Comparison of ENCODE assay signal across 27 cellular contexts in genomic region chrX:150038356-150038755, GRCh38.
DNase-seq lines count a peak whose midpoint lies in the region; ATAC-seq, FAIRE-seq and TF ChIP-seq lines count a peak whose summit lies in the region.
"Had no signal": no experiment of that assay in that cellular context is flagged by ENCODE, and none has a peak within 500 bp of the region (broad histone marks: within the 10 kb centered on the region; RNA-seq: fewer than 3 reads in every experiment).

No MANE protein-coding gene starts in this region.

- H3K79me1 ChIP-seq in IMR-90 (ENCODE audit: low read depth in 1 of 2, low read length in 2 of 2) (no peaks in the 10 kb centered on the region), mesendoderm (ENCODE audit: low read length) (no peaks in the 10 kb centered on the region)

- H4K20me1 ChIP-seq in IMR-90 (ENCODE audit: insufficient read depth, low read length) = no peaks in the 10 kb centered on the region
- H4K20me1 ChIP-seq in SK-N-SH (ENCODE audit: insufficient read depth) = no peaks in the 10 kb centered on the region
- no peaks in the 10 kb centered on the region for H4K20me1 ChIP-seq in HepG2 (ENCODE audit: insufficient read depth, low read length)
- H4K20me1 ChIP-seq: BLaER1 treated with 17β-estradiol and CSF1 and Interleukin-3, amounts not matched to agents 10 nM and 100 nM had no signal

- no TSS peak for BruUV-seq in IMR-90 (replicated peaks; lab: Mats Ljungman, UMichigan)
- no TSS peak for BruUV-seq in HepG2 (replicated peaks; lab: Mats Ljungman, UMichigan)

- TF ChIP-seq RAD21 in IMR-90 (IDR thresholded peaks at IDR 0.05; ENCODE audit: low read length) (no peak), SK-N-SH (IDR thresholded peaks at IDR 0.05; ENCODE audit: low read length) (no peak), HepG2 (CRISPR knock-in tag; IDR thresholded peaks at IDR 0.05) (no peak)

- peak overlapping the region; percentile 54; the same call in 1 of the 2 replicates for H4K91ac ChIP-seq in IMR-90 (ENCODE audit: insufficient read depth, low read depth, low read length)

- H3K36me3 ChIP-seq in ACC112 (ENCODE audit: insufficient read depth, low read length) = no peaks in the 10 kb centered on the region
- no peaks in the 10 kb centered on the region for H3K36me3 ChIP-seq in IMR-90 (ENCODE audit: control insufficient read depth, insufficient read depth, low read length)
- no peaks in the 10 kb centered on the region for H3K36me3 ChIP-seq in SK-N-SH (replicated peaks in 1 of 2; ENCODE audit: control insufficient read depth in 1 of 2, insufficient read depth in 2 of 2, low read length in 1 of 2)
- H3K36me3 ChIP-seq in mesendoderm (ENCODE audit: control insufficient read depth, insufficient read depth, low read length) = no peaks in the 10 kb centered on the region
- H3K36me3 ChIP-seq in HepG2 (replicated peaks in 1 of 2; ENCODE audit: control insufficient read depth in 1 of 2, insufficient read depth in 2 of 2, low read length in 2 of 2) = no peaks in the 10 kb centered on the region
- no peaks in the 10 kb centered on the region for H3K36me3 ChIP-seq in transverse colon
- H3K36me3 ChIP-seq: BLaER1 treated with 17β-estradiol and CSF1 and Interleukin-3, amounts not matched to agents 10 nM and 100 nM; breast epithelium; stomach; tibial artery had no signal

- intact Hi-C loops in IMR-90 (cut with micrococcal nuclease) (loop anchor here (5.0 kb wide), 2 partner anchors 164 to 324 kb away; partner anchors contain the start of gene MAMLD1), HepG2 (cut with micrococcal nuclease; ENCODE audit: unreplicated experiment) (no loop called here), transverse colon (cut with DNase I; ENCODE audit: low total_unique reads) (no loop called here)

- no peak overlapping the region for H3K9ac ChIP-seq in IMR-90 (ENCODE audit: low read depth, low read length)
- H3K9ac ChIP-seq in SK-N-SH = no peak overlapping the region
- no peak overlapping the region for H3K9ac ChIP-seq in mesendoderm (ENCODE audit: low read length)
- no peak overlapping the region for H3K9ac ChIP-seq in HepG2 (ENCODE audit: insufficient read depth, low read depth, low read length)
- H3K9ac ChIP-seq: BLaER1 treated with 17β-estradiol and CSF1 and Interleukin-3, amounts not matched to agents 10 nM and 100 nM had no signal

- peak overlapping the region; percentile 85; the same call in 1 of the 2 replicates for H2BK20ac ChIP-seq in IMR-90 (ENCODE audit: low read depth, low read length)

- H2AFZ ChIP-seq in ACC112 (ENCODE audit: low read length, unreplicated experiment) = no peak overlapping the region
- no peak overlapping the region for H2AFZ ChIP-seq in IMR-90 (replicated peaks; ENCODE audit: low read length, poor library complexity)
- no peak overlapping the region for H2AFZ ChIP-seq in SK-N-SH (ENCODE audit: low read depth)
- H2AFZ ChIP-seq in HepG2 (ENCODE audit: low read length) = no peak overlapping the region

- H4K5ac ChIP-seq in IMR-90 (ENCODE audit: low read depth, low read length) = no peak overlapping the region
- no peak overlapping the region for H4K5ac ChIP-seq in mesendoderm (ENCODE audit: low read length)

- H3K23ac ChIP-seq in IMR-90 (ENCODE audit: low read depth, low read length) (no peak overlapping the region; the same call in none of the 2 replicates), mesendoderm (ENCODE audit: low read length) (no peak overlapping the region)

- no peak for TF ChIP-seq CTCF in IMR-90 (conservative IDR thresholded peaks at IDR 0.05; ENCODE audit: low read depth, low read length)
- no peak for TF ChIP-seq CTCF in SK-N-SH (IDR thresholded peaks at IDR 0.05)
- no peak for TF ChIP-seq CTCF in HepG2 (CRISPR knock-in tag; IDR thresholded peaks at IDR 0.05)
- no peak for TF ChIP-seq CTCF in transverse colon (IDR thresholded peaks at IDR 0.05)

- in situ Hi-C loops in IMR-90 (cut with MboI; ENCODE audit: low sequenced_read_pairs) (no loop called here), HepG2 (cut with HindIII; ENCODE audit: extremely low pct_ligation_motif_present, low pct_unique_long_range_greater_than_20kb) (no loop called here), transverse colon (cut with MboI; ENCODE audit: low pct_ligation_motif_present in 1 of 4, low pct_unique_long_range_greater_than_20kb in 1 of 4, low sequenced_read_pairs in 3 of 4) (no loop called here)

- H3K27ac ChIP-seq in ACC112 (ENCODE audit: low read depth, low read length) (peak overlapping the region; percentile 31), IMR-90 (ENCODE audit: insufficient read depth, low read length) (peak overlapping the region; percentile 45; the same call in 1 of the 2 replicates), SK-N-SH (ENCODE audit: low read depth in 2 of 2, low read length in 1 of 2) (peak overlapping the region; percentile 28 to 43; a peak in 3 of 4 replicates), mesendoderm (ENCODE audit: low read depth, low read length) (no peak overlapping the region), HepG2 (ENCODE audit: extremely low read length, insufficient read depth, low read length) (no peak overlapping the region), transverse colon (no peak overlapping the region)
- H3K27ac ChIP-seq: BLaER1 treated with 17β-estradiol and CSF1 and Interleukin-3, amounts not matched to agents 10 nM and 100 nM; breast epithelium; coronary artery; HL-60; stomach; tibial artery had no signal

- DNase-seq in IMR-90 = no peak
- no peak for DNase-seq in SK-N-SH
- peak; percentile 9 for DNase-seq in mesendoderm
- no peak for DNase-seq in urothelium cell line (ENCODE audit: low spot score)
- no peak for DNase-seq in HepG2 (ENCODE audit: low spot score)
- no peak for DNase-seq in stimulated activated CD4-positive, alpha-beta T cell treated with anti-CD3 and anti-CD28 coated beads, Interleukin-4, amount 100 ng/mL, for 1 hour
- no peak for DNase-seq in transverse colon
- DNase-seq: activated CD4-positive, CD25-positive, alpha-beta regulatory T cell; activated naive CD4-positive, alpha-beta T cell treated with anti-CD3 and anti-CD28 coated beads, Interleukin-2, amount 10 ng/mL, durations not matched to agents 7 days and 5 days; activated T-cell treated with anti-CD3 and anti-CD28 coated beads, Interleukin-2, amount 50 U/mL, for 72 hours; amniotic stem cell; foreskin melanocyte; Karpas-422; left colon; mammary epithelial cell; NCI-H146; NCI-H446; Right ventricle myocardium superior; stomach; tibial artery had no signal

- no CpG with 5 or more reads among the region's 3 CpGs for WGBS in IMR-90 (ENCODE audit: extremely low coverage in 2 of 2, insufficient read length in 1 of 2), 2 experiments
- 12% methylated on average over 2 of the region's 3 CpGs for WGBS in SK-N-SH (ENCODE audit: low lambda C conversion rate)
- WGBS in mesendoderm (ENCODE audit: extremely low coverage, insufficient coverage, low lambda C conversion rate) = no CpG with 5 or more reads among the region's 3 CpGs
- WGBS in HepG2 (ENCODE audit: low lambda C conversion rate) = 60% methylated on average over 2 of the region's 3 CpGs
- 70% methylated on average over 3 of the region's 3 CpGs; no CpG with 5 or more reads in 1 of the 2 donors for WGBS in transverse colon (ENCODE audit: low coverage in 1 of 2), 2 donors

- no peaks in the 10 kb centered on the region for H3K9me1 ChIP-seq in IMR-90 (ENCODE audit: insufficient read depth, low read length)

- H2BK5ac ChIP-seq in IMR-90 (ENCODE audit: low read depth, low read length, poor library complexity, severe bottlenecking) = peak overlapping the region; percentile 82
- H2BK5ac ChIP-seq in mesendoderm (ENCODE audit: low read length) = no peak overlapping the region

- no peaks in the 10 kb centered on the region for H3K79me2 ChIP-seq in ACC112 (ENCODE audit: control insufficient read depth, insufficient read depth, low read length, unreplicated experiment)
- no peaks in the 10 kb centered on the region for H3K79me2 ChIP-seq in SK-N-SH (ENCODE audit: insufficient read depth)
- H3K79me2 ChIP-seq in mesendoderm (ENCODE audit: control insufficient read depth, insufficient read depth, low read length) = no peaks in the 10 kb centered on the region
- no peaks in the 10 kb centered on the region for H3K79me2 ChIP-seq in HepG2 (ENCODE audit: insufficient read depth, low read length)

- H3K56ac ChIP-seq in IMR-90 (ENCODE audit: extremely low read depth, insufficient read depth, low read length) (0 out of 2 replicates have a peak overlapping the region, but pooled peaks have one; percentile 11), mesendoderm (ENCODE audit: low read length) (no peak overlapping the region)

- no peaks in the 10 kb centered on the region for H3K9me2 ChIP-seq in SK-N-SH

- no peaks in the 10 kb centered on the region for H3K9me3 ChIP-seq in IMR-90 (ENCODE audit: control insufficient read depth, insufficient read depth, low read length)
- peaks cover 13% of the 10 kb centered on the region; the same call in 1 of the 2 replicates for H3K9me3 ChIP-seq in SK-N-SH
- peaks cover 6% of the 10 kb centered on the region; the same call in 1 of the 2 replicates for H3K9me3 ChIP-seq in HepG2 (ENCODE audit: low read length)
- H3K9me3 ChIP-seq in transverse colon = no peaks in the 10 kb centered on the region

- peak overlapping the region; percentile 89 for H2BK120ac ChIP-seq in IMR-90 (ENCODE audit: low read depth, low read length)
- H2BK120ac ChIP-seq in mesendoderm (ENCODE audit: low read depth, low read length) = no peak overlapping the region

- H3K14ac ChIP-seq in IMR-90 (replicated peaks; ENCODE audit: low read depth, low read length) = 0 out of 2 replicates have a peak overlapping the region, but pooled peaks have one; percentile 30

- H3K4ac ChIP-seq in IMR-90 (ENCODE audit: low read depth, low read length) (peak overlapping the region; percentile 56), mesendoderm (ENCODE audit: low read depth, low read length) (no peak overlapping the region)

- FAIRE-seq in urothelium cell line (lab: Jason Lieb, UNC) (no peak), HepG2 (lab: Jason Lieb, UNC) (no peak)
- FAIRE-seq: GM12892 had no signal

- POLR2A ChIA-PET in IMR-90 (lab: Charles Lee; ENCODE audit: unreplicated experiment) (no interaction called here), SK-N-SH (lab: Yijun Ruan, JAX) (no interaction called here), HepG2 (lab: Yijun Ruan, JAX) (no interaction called here)

- H3K27me3 ChIP-seq in ACC112 (ENCODE audit: insufficient read depth, low read length) (no peaks in the 10 kb centered on the region), IMR-90 (ENCODE audit: control insufficient read depth, insufficient read depth, low read length) (no peaks in the 10 kb centered on the region), SK-N-SH (ENCODE audit: insufficient read depth) (no peaks in the 10 kb centered on the region), mesendoderm (ENCODE audit: insufficient read depth, low read length, poor library complexity) (no peaks in the 10 kb centered on the region), HepG2 (ENCODE audit: control insufficient read depth in 1 of 2, insufficient read depth in 2 of 2, low read length in 2 of 2) (no peaks in the 10 kb centered on the region), transverse colon (no peaks in the 10 kb centered on the region)
- H3K27me3 ChIP-seq: BLaER1 treated with 17β-estradiol and CSF1 and Interleukin-3, amounts not matched to agents 10 nM and 100 nM; stomach; tibial artery had no signal

- CTCF ChIA-PET in IMR-90 (lab: Yijun Ruan, JAX) = no interaction called here
- CTCF ChIA-PET in SK-N-SH (lab: Yijun Ruan, JAX) = no interaction called here
- CTCF ChIA-PET in HepG2 (lab: Yijun Ruan, JAX; ENCODE audit: low intra/inter-chr PET ratio, low total read pairs) = no interaction called here

- no peak for TF ChIP-seq POLR2A in IMR-90 (IDR thresholded peaks at IDR 0.05; ENCODE audit: low read depth, low read length)
- TF ChIP-seq POLR2A in HepG2 (IDR thresholded peaks at IDR 0.05; ENCODE audit: insufficient read depth in 1 of 2, low read depth in 2 of 2, low read length in 2 of 2) = no peak
- no peak for TF ChIP-seq POLR2A in transverse colon (IDR thresholded peaks at IDR 0.05)

- H4K8ac ChIP-seq in IMR-90 (ENCODE audit: low read depth in 2 of 2, low read length in 2 of 2) (peak overlapping the region; percentile 57 to 59; a peak in 3 of 4 replicates), mesendoderm (ENCODE audit: low read depth, low read length) (no peak overlapping the region)

- TF ChIP-seq EP300 in SK-N-SH (IDR thresholded peaks at IDR 0.05; ENCODE audit: borderline replicate concordance in 1 of 2, low read depth in 1 of 2, low read length in 1 of 2) = no peak
- TF ChIP-seq EP300 in HepG2 (IDR thresholded peaks at IDR 0.05; ENCODE audit: low read depth in 2 of 2, low read length in 2 of 2) = no peak
- no peak for TF ChIP-seq EP300 in HepG2 (CRISPR knock-in tag; IDR thresholded peaks at IDR 0.05; ENCODE audit: borderline replicate concordance)
- no peak for TF ChIP-seq EP300 in transverse colon (IDR thresholded peaks at IDR 0.05; ENCODE audit: low read depth)

- H3K4me2 ChIP-seq in IMR-90 (ENCODE audit: low read depth, low read length) = no peak overlapping the region
- 0 out of 2 replicates have a peak overlapping the region, but pooled peaks have one; percentile 6 for H3K4me2 ChIP-seq in SK-N-SH
- no peak overlapping the region for H3K4me2 ChIP-seq in mesendoderm (ENCODE audit: low read length)
- no peak overlapping the region for H3K4me2 ChIP-seq in HepG2 (ENCODE audit: low read depth, low read length)
- H3K4me2 ChIP-seq: BLaER1 treated with 17β-estradiol and CSF1 and Interleukin-3, amounts not matched to agents 10 nM and 100 nM had no signal

- H2AK5ac ChIP-seq in IMR-90 (ENCODE audit: low read depth, low read length) (no peak overlapping the region), mesendoderm (ENCODE audit: low read length) (no peak overlapping the region)

- ATAC-seq in IMR-90 (ENCODE audit: low read depth) (peak; percentile 58), HepG2 (no peak)
- ATAC-seq: activated T-cell treated with anti-CD3 and anti-CD28 coated beads, Interleukin-2, amount 50 U/mL, for 72 hours; esophagus mucosa; left colon had no signal

- H3K4me3 ChIP-seq in ACC112 (ENCODE audit: low read depth, low read length) (no peak overlapping the region), IMR-90 (ENCODE audit: insufficient read depth, low read depth, low read length) (no peak overlapping the region), SK-N-SH (ENCODE audit: low read depth in 2 of 2, low read length in 1 of 2) (no peak overlapping the region), mesendoderm (ENCODE audit: low read length) (no peak overlapping the region), HepG2 (replicated peaks in 1 of 3; ENCODE audit: insufficient read depth in 1 of 3, low read depth in 2 of 3, low read length in 3 of 3) (no peak overlapping the region), transverse colon (no peak overlapping the region)
- H3K4me3 ChIP-seq: BLaER1 treated with 17β-estradiol and CSF1 and Interleukin-3, amounts not matched to agents 10 nM and 100 nM; breast epithelium; coronary artery; stomach; tibial artery had no signal

- H3K4me1 ChIP-seq in ACC112 (ENCODE audit: control insufficient read depth, insufficient read depth, low read length, unreplicated experiment) (peaks cover 31% of the 10 kb centered on the region), IMR-90 (ENCODE audit: control insufficient read depth, insufficient read depth, low read length) (peaks cover 3% of the 10 kb centered on the region; the same call in 1 of the 2 replicates), SK-N-SH (ENCODE audit: control insufficient read depth in 1 of 2, insufficient read depth in 2 of 2, low read depth in 1 of 2, low read length in 1 of 2) (no peaks in the 10 kb centered on the region; a peak in 1 of 4 replicates), mesendoderm (ENCODE audit: control insufficient read depth, low read depth, low read length) (no peaks in the 10 kb centered on the region), HepG2 (ENCODE audit: insufficient read depth, low read length) (peaks cover 35% of the 10 kb centered on the region), transverse colon (no peaks in the 10 kb centered on the region)
- H3K4me1 ChIP-seq: BLaER1 treated with 17β-estradiol and CSF1 and Interleukin-3, amounts not matched to agents 10 nM and 100 nM; breast epithelium; stomach had no signal

- H2BK15ac ChIP-seq in IMR-90 (ENCODE audit: low read depth, low read length) (peak overlapping the region; percentile 28; the same call in 1 of the 3 replicates), mesendoderm (replicated peaks; ENCODE audit: low read depth) (no peak overlapping the region)

- no peak overlapping the region for H3K18ac ChIP-seq in IMR-90 (ENCODE audit: low read depth, low read length)
- no peak overlapping the region for H3K18ac ChIP-seq in mesendoderm (ENCODE audit: low read length)

- H3F3A ChIP-seq in SK-N-SH (replicated peaks; ENCODE audit: insufficient read depth) = peaks cover 21% of the 10 kb centered on the region

- no peak overlapping the region for H2AK9ac ChIP-seq in IMR-90 (replicated peaks; ENCODE audit: low read depth, low read length, poor library complexity)

- dilution Hi-C loops in IMR-90 (cut with HindIII; ENCODE audit: low sequenced_read_pairs, unreplicated experiment) = no loop called here

Comparison
In these comparisons a context has a peak if more than half of its experiments do, and no peak if none do; other contexts are left out.
1. H3K27ac ChIP-seq: peak in ACC112 (single experiment), IMR-90 (single experiment) and SK-N-SH (2 of 2); none in mesendoderm (single experiment), HepG2 (single experiment) and transverse colon (0 of 4).